13 cellular contexts compared by ENCODE assay signal in genomic region chr4:340011-340410, GRCh38. TPM values are rescaled to one million over a fixed set of nuclear protein-coding genes. Genes with fewer than 3 reads are reported as not detected.
DNase-seq lines count a peak whose midpoint lies in the region; ATAC-seq and TF ChIP-seq lines count a peak whose summit lies in the region.
"Had no signal": no experiment of that assay in that cellular context is flagged by ENCODE, and none has a peak within 500 bp of the region (broad histone marks: within the 10 kb centered on the region; RNA-seq: fewer than 3 reads in every experiment).

No MANE protein-coding gene starts in this region.

- no peak for ATAC-seq in Right ventricle myocardium superior (ENCODE audit: poor library complexity)

- intact Hi-C loops in left ventricle myocardium inferior (cut with micrococcal nuclease) (no loop called here), Right ventricle myocardium superior (cut with DNase I) (no loop called here), lower leg skin (cut with DNase I; ENCODE audit: low total_unique reads) (no loop called here), stomach (cut with DNase I; ENCODE audit: low total_unique reads) (no loop called here)
- intact Hi-C loops in activated T-helper 1 cell treated with anti-CD3 and anti-CD28 coated beads, Interleukin-12 subunit alpha, Interleukin-12 subunit beta, Interleukin-2, Interleukin-4 antibody, amounts not matched to agents 30 ng/mL and 10 ng/mL and 1 ng/mL, durations not matched to agents 14 hours and 24 hours and 36 hours (cut with micrococcal nuclease), result no loop called here

- TF ChIP-seq POLR2A in lower leg skin (IDR thresholded peaks at IDR 0.05), result no peak
- TF ChIP-seq POLR2A in stomach (IDR thresholded peaks at IDR 0.05), result no peak

- no peaks in the 10 kb centered on the region for H3K27me3 ChIP-seq in left ventricle myocardium inferior (ENCODE audit: low read depth)
- H3K27me3 ChIP-seq in iPS-15b (ENCODE audit: control insufficient read depth, insufficient read depth, low read length), result peaks cover 11% of the 10 kb centered on the region
- H3K27me3 ChIP-seq in stomach, result no peaks in the 10 kb centered on the region
- H3K27me3 ChIP-seq: SJSA1 had no signal

- no peak for TF ChIP-seq EP300 in stomach (IDR thresholded peaks at IDR 0.05)

- no peak overlapping the region for H3K27ac Mint-ChIP-seq in activated T-helper 1 cell treated with anti-CD3 and anti-CD28 coated beads, Interleukin-12 subunit alpha, Interleukin-12 subunit beta, Interleukin-2, Interleukin-4 antibody, amounts not matched to agents 30 ng/mL and 10 ng/mL and 1 ng/mL, durations not matched to agents 14 hours and 24 hours and 36 hours

- H3K27me3 Mint-ChIP-seq in activated T-helper 1 cell treated with anti-CD3 and anti-CD28 coated beads, Interleukin-12 subunit alpha, Interleukin-12 subunit beta, Interleukin-2, Interleukin-4 antibody, amounts not matched to agents 30 ng/mL and 10 ng/mL and 1 ng/mL, durations not matched to agents 14 hours and 24 hours and 36 hours (ENCODE audit: insufficient read depth), result peaks cover 3% of the 10 kb centered on the region

- DNase-seq in left ventricle myocardium inferior (no peak), Right ventricle myocardium superior (no peak), lower leg skin (ENCODE audit: low spot score in 2 of 2) (no peak), stomach (no peak), NOMO-1 treated with dmso at 0.1 percent for 144 hours (lab: John Stamatoyannopoulos, UW; ENCODE audit: unreplicated experiment) (no peak), DMS79 (lab: John Stamatoyannopoulos, UW) (no peak)
- DNase-seq in activated T-helper 1 cell treated with anti-CD3 and anti-CD28 coated beads, Interleukin-12 subunit alpha, Interleukin-12 subunit beta, Interleukin-2, Interleukin-4 antibody, amounts not matched to agents 30 ng/mL and 10 ng/mL and 1 ng/mL, durations not matched to agents 14 hours and 24 hours and 36 hours (ENCODE audit: low spot score), result no peak
- DNase-seq: islet precursor cell, NCI-H526 treated with DMSO at 0.1 percent for 48 hours had no signal

- H3K36me3 Mint-ChIP-seq in activated T-helper 1 cell treated with anti-CD3 and anti-CD28 coated beads, Interleukin-12 subunit alpha, Interleukin-12 subunit beta, Interleukin-2, Interleukin-4 antibody, amounts not matched to agents 30 ng/mL and 10 ng/mL and 1 ng/mL, durations not matched to agents 14 hours and 24 hours and 36 hours (ENCODE audit: low read depth), result peaks cover 58% of the 10 kb centered on the region

- peaks cover 25% of the 10 kb centered on the region for H3K4me1 Mint-ChIP-seq in activated T-helper 1 cell treated with anti-CD3 and anti-CD28 coated beads, Interleukin-12 subunit alpha, Interleukin-12 subunit beta, Interleukin-2, Interleukin-4 antibody, amounts not matched to agents 30 ng/mL and 10 ng/mL and 1 ng/mL, durations not matched to agents 14 hours and 24 hours and 36 hours (ENCODE audit: low read depth)

- H3K9me3 Mint-ChIP-seq in activated T-helper 1 cell treated with anti-CD3 and anti-CD28 coated beads, Interleukin-12 subunit alpha, Interleukin-12 subunit beta, Interleukin-2, Interleukin-4 antibody, amounts not matched to agents 30 ng/mL and 10 ng/mL and 1 ng/mL, durations not matched to agents 14 hours and 24 hours and 36 hours, result peaks cover 57% of the 10 kb centered on the region

- TF ChIP-seq CTCF in left ventricle myocardium inferior (IDR thresholded peaks at IDR 0.05; ENCODE audit: borderline replicate concordance) (peak; percentile 28), lower leg skin (IDR thresholded peaks at IDR 0.05) (no peak), stomach (IDR thresholded peaks at IDR 0.05) (peak in 2 of 7 experiments; percentile 10 to 29)

- H3K9ac ChIP-seq in iPS-15b (ENCODE audit: low read depth, low read length), result no peak overlapping the region

- WGBS in lower leg skin, 2 donors, result 91 to 94% methylated on average over 4 of the region's 4 CpGs
- WGBS in stomach, 5 donors, result 91 to 96% (median 92%) methylated on average over 4 of the region's 4 CpGs

- H3K36me3 ChIP-seq in left ventricle myocardium inferior (peaks cover 34% of the 10 kb centered on the region), iPS-15b (ENCODE audit: control insufficient read depth, insufficient read depth, low read length) (peaks cover 3% of the 10 kb centered on the region), stomach (peaks cover 12 to 44% (median 29%) of the 10 kb centered on the region in 4 donors)
- H3K36me3 ChIP-seq: SJSA1 had no signal

- H3K4me1 ChIP-seq in left ventricle myocardium inferior, result peaks cover 61% of the 10 kb centered on the region
- peaks cover 2% of the 10 kb centered on the region for H3K4me1 ChIP-seq in iPS-15b (ENCODE audit: control insufficient read depth, insufficient read depth, low read length)
- H3K4me1 ChIP-seq in stomach, result peaks cover 11 to 32% (median 19%) of the 10 kb centered on the region in 4 donors
- H3K4me1 ChIP-seq: SJSA1 had no signal

- peaks cover 45% of the 10 kb centered on the region for H3K9me3 ChIP-seq in left ventricle myocardium inferior (replicated peaks)
- H3K9me3 ChIP-seq in iPS-15b (ENCODE audit: control insufficient read depth, insufficient read depth, low read length), result no peaks in the 10 kb centered on the region
- H3K9me3 ChIP-seq in stomach, result peaks cover 0 to 50% (median 30%) of the 10 kb centered on the region in 4 donors
- H3K9me3 ChIP-seq: SJSA1 had no signal

- H3K27ac ChIP-seq in left ventricle myocardium inferior (replicated peaks), result no peak overlapping the region
- no peak overlapping the region for H3K27ac ChIP-seq in stomach
- H3K27ac ChIP-seq: C4-2B, epithelial cell of prostate, SJSA1 had no signal

- peak overlapping the region; percentile 99 for H3K4me3 Mint-ChIP-seq in activated T-helper 1 cell treated with anti-CD3 and anti-CD28 coated beads, Interleukin-12 subunit alpha, Interleukin-12 subunit beta, Interleukin-2, Interleukin-4 antibody, amounts not matched to agents 30 ng/mL and 10 ng/mL and 1 ng/mL, durations not matched to agents 14 hours and 24 hours and 36 hours

- H3K4me3 ChIP-seq in left ventricle myocardium inferior (no peak overlapping the region), iPS-15b (ENCODE audit: low read depth, low read length) (peak overlapping the region; percentile 5), lower leg skin (ENCODE audit: low read depth, poor library complexity, severe bottlenecking) (no peak overlapping the region), stomach (no peak overlapping the region)
- H3K4me3 ChIP-seq: SJSA1 had no signal

RNA-seq across cellular contexts. Expression of gene ZNF141, which starts 2.4 kb away (rescaled TPM):
- total RNA-seq in left ventricle myocardium inferior (8.2 TPM), Right ventricle myocardium superior (7.1 TPM), lower leg skin (10 to 100 TPM in 2 of 4 donors, 1 to 10 TPM in 2; 4.7 to 13.8 (median 11.4) TPM), stomach (10 to 100 TPM; 20.9 to 74.7 (median 31.3) TPM)
- 23.4 and 23.7 TPM in 2 replicates for total RNA-seq in activated T-helper 1 cell treated with anti-CD3 and anti-CD28 coated beads, Interleukin-12 subunit alpha, Interleukin-12 subunit beta, Interleukin-2, Interleukin-4 antibody, amounts not matched to agents 30 ng/mL and 10 ng/mL and 1 ng/mL, durations not matched to agents 14 hours and 24 hours and 36 hours
- 1 to 10 TPM; 2.6 to 4.2 (median 3.4) TPM for polyA plus RNA-seq in stomach

RNA-seq across cellular contexts. Expression of gene ZNF732, which starts 34.7 kb away (rescaled TPM):
- total RNA-seq in left ventricle myocardium inferior (not detected), Right ventricle myocardium superior (not detected), lower leg skin (1 to 10 TPM in 3 of 4 donors, under 1 TPM in 1; 0.64 to 2.5 (median 1.8) TPM), stomach (1 to 10 TPM in 1 of 5 donors, under 1 TPM in 1, not detected in 3; 0.29 to 5.1 TPM)
- total RNA-seq in activated T-helper 1 cell treated with anti-CD3 and anti-CD28 coated beads, Interleukin-12 subunit alpha, Interleukin-12 subunit beta, Interleukin-2, Interleukin-4 antibody, amounts not matched to agents 30 ng/mL and 10 ng/mL and 1 ng/mL, durations not matched to agents 14 hours and 24 hours and 36 hours, result not detected in 2 replicates
- under 1 TPM in 1 of 3 donors, not detected in 2; 0.15 TPM for polyA plus RNA-seq in stomach
- total RNA-seq: SJSA1 had no signal
